In the genomic region with DNA sequence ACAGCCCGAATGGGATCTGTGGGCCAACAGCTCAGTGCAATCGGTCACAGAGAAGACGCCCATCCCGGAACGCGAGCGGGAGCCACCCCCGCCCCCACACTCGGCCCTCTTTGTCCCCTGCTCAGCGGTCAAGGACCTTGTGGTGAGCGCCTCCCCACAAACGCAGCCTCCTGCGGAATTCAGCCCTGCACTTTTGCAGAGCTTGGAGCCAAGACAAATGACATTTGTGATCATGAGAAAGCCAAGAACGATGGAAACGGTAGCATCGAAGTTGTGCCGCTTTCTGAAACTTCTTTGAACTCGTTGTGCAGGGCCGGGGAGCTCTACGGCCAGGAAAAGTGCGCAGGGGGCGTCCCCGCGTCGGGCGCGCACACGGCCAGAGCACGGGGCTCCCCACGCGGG, we compare ENCODE assay signal across 19 cellular contexts. TPM values are rescaled to one million over a fixed set of nuclear protein-coding genes. Genes with fewer than 3 reads are reported as not detected.
DNase-seq lines count a peak whose midpoint lies in the region; ATAC-seq and TF ChIP-seq lines count a peak whose summit lies in the region.
"Had no signal": no experiment of that assay in that cellular context is flagged by ENCODE, and none has a peak within 500 bp of the region (broad histone marks: within the 10 kb centered on the region; RNA-seq: fewer than 3 reads in every experiment).

No MANE protein-coding gene starts in this region.

- peak overlapping the region; percentile 22 for H2AFZ ChIP-seq in neuron (ENCODE audit: low read depth, low read length)

- H3K27ac Mint-ChIP-seq in stimulated activated naive CD8-positive, alpha-beta T cell treated with anti-CD3 and anti-CD28 coated beads, Interleukin-15, Interleukin-2, amounts not matched to agents 100 ng/mL and 50 ng/mL, for 24 hours, result no peak overlapping the region
- H3K27ac Mint-ChIP-seq in glutamatergic neuron (ENCODE audit: unreplicated experiment), result no peak overlapping the region
- H3K27ac Mint-ChIP-seq: activated CD4-positive, alpha-beta memory T cell treated with anti-CD3 and anti-CD28 coated beads, Interleukin-2, amount 10 ng/mL, durations not matched to agents 7 days and 5 days had no signal

- H3K27me3 ChIP-seq in neuron (ENCODE audit: insufficient read depth, low read length), result peaks cover 92% of the 10 kb centered on the region

- H3K36me3 Mint-ChIP-seq in stimulated activated naive CD8-positive, alpha-beta T cell treated with anti-CD3 and anti-CD28 coated beads, Interleukin-15, Interleukin-2, amounts not matched to agents 100 ng/mL and 50 ng/mL, for 24 hours (ENCODE audit: low read depth), result no peaks in the 10 kb centered on the region
- H3K36me3 Mint-ChIP-seq in glutamatergic neuron (ENCODE audit: unreplicated experiment), result peaks cover 15% of the 10 kb centered on the region

- peak overlapping the region; percentile 39 for H3K4me3 Mint-ChIP-seq in stimulated activated naive CD8-positive, alpha-beta T cell treated with anti-CD3 and anti-CD28 coated beads, Interleukin-15, Interleukin-2, amounts not matched to agents 100 ng/mL and 50 ng/mL, for 24 hours
- peak overlapping the region; percentile 74 for H3K4me3 Mint-ChIP-seq in glutamatergic neuron (ENCODE audit: unreplicated experiment)
- H3K4me3 Mint-ChIP-seq: activated CD4-positive, alpha-beta memory T cell treated with anti-CD3 and anti-CD28 coated beads, Interleukin-2, amount 10 ng/mL, durations not matched to agents 7 days and 5 days had no signal

- H3K36me3 ChIP-seq in neuron (ENCODE audit: insufficient read depth, low read length), result no peaks in the 10 kb centered on the region
- H3K36me3 ChIP-seq: left lung, WERI-Rb-1 had no signal

- no peaks in the 10 kb centered on the region for H3K9me3 Mint-ChIP-seq in stimulated activated naive CD8-positive, alpha-beta T cell treated with anti-CD3 and anti-CD28 coated beads, Interleukin-15, Interleukin-2, amounts not matched to agents 100 ng/mL and 50 ng/mL, for 24 hours
- H3K9me3 Mint-ChIP-seq in glutamatergic neuron (ENCODE audit: unreplicated experiment), result peaks cover 11% of the 10 kb centered on the region
- H3K9me3 Mint-ChIP-seq: activated CD4-positive, alpha-beta memory T cell treated with anti-CD3 and anti-CD28 coated beads, Interleukin-2, amount 10 ng/mL, durations not matched to agents 7 days and 5 days had no signal

- peaks cover 73% of the 10 kb centered on the region for H3K27me3 Mint-ChIP-seq in stimulated activated naive CD8-positive, alpha-beta T cell treated with anti-CD3 and anti-CD28 coated beads, Interleukin-15, Interleukin-2, amounts not matched to agents 100 ng/mL and 50 ng/mL, for 24 hours
- H3K27me3 Mint-ChIP-seq in glutamatergic neuron (ENCODE audit: unreplicated experiment), result peaks cover 36% of the 10 kb centered on the region

- no peak for ATAC-seq in stimulated activated naive CD8-positive, alpha-beta T cell treated with anti-CD3 and anti-CD28 coated beads, Interleukin-15, Interleukin-2, amounts not matched to agents 100 U/mL and 50 U/mL, for 24 hours
- ATAC-seq in GM18870 (IDR thresholded peaks at IDR 0.05; ENCODE audit: unreplicated experiment) (no peak), HG03175 (IDR thresholded peaks at IDR 0.05; ENCODE audit: unreplicated experiment) (no peak)
- ATAC-seq: left lung had no signal

- DNase-seq in stimulated activated naive CD8-positive, alpha-beta T cell treated with anti-CD3 and anti-CD28 coated beads, Interleukin-15, Interleukin-2, amounts not matched to agents 100 U/mL and 50 U/mL, for 24 hours, result no peak
- DNase-seq in glutamatergic neuron, result no peak
- DNase-seq in superior temporal gyrus (ENCODE audit: extremely low spot score), result no peak
- DNase-seq in NOMO-1 treated with dmso at 0.1 percent for 144 hours (lab: John Stamatoyannopoulos, UW; ENCODE audit: unreplicated experiment), result no peak
- DNase-seq: activated CD4-positive, alpha-beta memory T cell treated with anti-CD3 and anti-CD28 coated beads, Interleukin-2, amount 10 ng/mL, durations not matched to agents 7 days and 5 days; activated effector memory CD4-positive, alpha-beta T cell treated with Interleukin-2 at 50 U/mL for 16 hours; aorta; MV-4-11; NCI-H187 treated with DMSO at 0.1 percent for 48 hours; NK-92 treated with Interleukin-12 subunit alpha and Interleukin-12 subunit beta, amount 100 ng/mL, for 24 hours; WERI-Rb-1 had no signal

- H3K4me1 ChIP-seq in neuron (ENCODE audit: insufficient read depth, low read length), result no peaks in the 10 kb centered on the region

- no peak overlapping the region for H3K4me3 ChIP-seq in neuron (ENCODE audit: low read length)
- H3K4me3 ChIP-seq: left lung had no signal

- H3K9me3 ChIP-seq in neuron (ENCODE audit: low read length), result no peaks in the 10 kb centered on the region
- H3K9me3 ChIP-seq: left lung had no signal

- TF ChIP-seq CTCF in glutamatergic neuron (IDR thresholded peaks at IDR 0.05; ENCODE audit: partially characterized antibody, unreplicated experiment), result no peak

- H3K4me1 Mint-ChIP-seq in stimulated activated naive CD8-positive, alpha-beta T cell treated with anti-CD3 and anti-CD28 coated beads, Interleukin-15, Interleukin-2, amounts not matched to agents 100 ng/mL and 50 ng/mL, for 24 hours (ENCODE audit: low read depth), result peaks cover 7% of the 10 kb centered on the region
- peaks cover 19% of the 10 kb centered on the region for H3K4me1 Mint-ChIP-seq in glutamatergic neuron (ENCODE audit: low read depth, unreplicated experiment)

RNA-seq across cellular contexts. Expression of gene SALL3, which starts 6.7 kb away (rescaled TPM):
- total RNA-seq in glutamatergic neuron (ENCODE audit: unreplicated experiment), result 23.4 TPM
- total RNA-seq: activated CD4-positive, alpha-beta memory T cell treated with anti-CD3 and anti-CD28 coated beads, Interleukin-2, amount 10 ng/mL, durations not matched to agents 7 days and 5 days; chondrocyte; fibroblast of villous mesenchyme; left lung; T-helper 1 cell treated with Interleukin-12 subunit alpha and Interleukin-12 subunit beta and Interleukin-4 antibody, amounts not matched to agents 30 ng/mL and 1 ng/mL, for 36 hours had no signal
